28 cellular contexts compared by ENCODE assay signal in the genomic region with DNA sequence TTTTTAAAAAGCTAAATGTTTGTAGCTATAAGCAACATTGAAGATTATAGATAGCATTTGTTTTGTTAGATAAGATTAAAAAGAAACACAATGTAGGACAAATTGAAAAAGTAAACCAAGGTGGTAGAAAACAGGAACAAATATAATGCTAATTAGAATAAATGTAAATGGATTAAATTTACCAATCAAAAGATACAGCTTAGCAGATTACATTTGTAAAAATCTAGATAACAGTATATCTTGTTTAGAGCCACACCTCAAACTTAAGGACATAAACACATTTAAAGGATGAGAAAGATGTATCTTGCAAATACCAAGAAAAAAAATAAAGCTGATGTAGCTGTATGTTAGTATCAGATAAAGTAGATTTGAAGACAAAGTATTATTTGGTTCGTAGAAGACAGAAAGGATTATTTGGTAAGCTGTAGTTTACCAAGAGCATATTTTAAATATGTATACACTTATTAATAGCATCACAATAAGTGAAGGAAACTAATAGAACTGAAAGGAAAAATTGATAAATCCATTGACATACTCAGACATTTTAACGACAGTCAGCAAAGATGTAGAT.
DNase-seq lines count a peak whose midpoint lies in the region; ATAC-seq, FAIRE-seq and TF ChIP-seq lines count a peak whose summit lies in the region.
"Had no signal": no experiment of that assay in that cellular context is flagged by ENCODE, and none has a peak within 500 bp of the region (broad histone marks: within the 10 kb centered on the region; RNA-seq: fewer than 3 reads in every experiment).

No MANE protein-coding gene starts in this region.

- H3K27ac Mint-ChIP-seq in MCF 10A (ENCODE audit: low read depth, unreplicated experiment) (no peak overlapping the region), endodermal cell (no peak overlapping the region)
- H3K27ac Mint-ChIP-seq: CD14-positive monocyte; CD4-positive, alpha-beta T cell; GM23338; H9; HFFc6 had no signal

- dilution Hi-C loops in mammary epithelial cell (cut with HindIII; ENCODE audit: low sequenced_read_pairs) = loop anchor here (5.0 kb wide), 1 partner anchor 87 kb away; no protein-coding TSS in a partner anchor

- H3K9me3 ChIP-seq in mammary epithelial cell (replicated peaks; ENCODE audit: insufficient read depth, low read length) (no peaks in the 10 kb centered on the region), K562 (replicated peaks; ENCODE audit: control insufficient read depth, insufficient read depth, low read depth, low read length) (no peaks in the 10 kb centered on the region), endodermal cell (ENCODE audit: control insufficient read depth, low read length) (peaks cover 27% of the 10 kb centered on the region), mesenchymal stem cell (ENCODE audit: control insufficient read depth, low read length) (peaks cover 8% of the 10 kb centered on the region)
- H3K9me3 ChIP-seq: A549, BE2C had no signal

- no peaks in the 10 kb centered on the region for H3K9me1 ChIP-seq in K562 (ENCODE audit: control insufficient read depth, insufficient read depth, low read length)

- H2BK120ac ChIP-seq in mesenchymal stem cell (ENCODE audit: low read depth, low read length) = no peak overlapping the region

- H2AFZ ChIP-seq in mammary epithelial cell (ENCODE audit: low read depth, low read length) (no peak overlapping the region), K562 (ENCODE audit: low read depth, low read length) (no peak overlapping the region), mesenchymal stem cell (ENCODE audit: low read depth, low read length) (no peak overlapping the region)
- H2AFZ ChIP-seq: GM23338 had no signal

- H3K4me3 ChIP-seq in mammary epithelial cell (replicated peaks in 1 of 3; ENCODE audit: insufficient read depth in 1 of 3, low read depth in 2 of 3, low read length in 3 of 3) (no peak overlapping the region), K562 (no peak overlapping the region), endodermal cell (ENCODE audit: low read length) (peak overlapping the region; percentile 1), mesenchymal stem cell (ENCODE audit: insufficient read depth in 1 of 2, low read depth in 1 of 2, low read length in 2 of 2) (no peak overlapping the region)
- H3K4me3 ChIP-seq: A549; BLaER1 treated with 17β-estradiol and CSF1 and Interleukin-3, amounts not matched to agents 10 nM and 100 nM; GM23338 had no signal

- H3K23ac ChIP-seq in mesenchymal stem cell (ENCODE audit: low read length in 2 of 2) = no peak overlapping the region

- no peaks in the 10 kb centered on the region for H3K27me3 Mint-ChIP-seq in MCF 10A (ENCODE audit: insufficient read depth, unreplicated experiment)
- no peaks in the 10 kb centered on the region for H3K27me3 Mint-ChIP-seq in endodermal cell (ENCODE audit: insufficient read depth)
- H3K27me3 Mint-ChIP-seq: CD4-positive, alpha-beta T cell; CD8-positive, alpha-beta memory T cell had no signal

- no peak for FAIRE-seq in K562 (lab: Jason Lieb, UNC)
- FAIRE-seq: A549, D721Med, GM12891, GM18507 had no signal

- H3K79me2 ChIP-seq in mammary epithelial cell (ENCODE audit: insufficient read depth, low read length) = no peaks in the 10 kb centered on the region
- H3K79me2 ChIP-seq in K562 (ENCODE audit: control insufficient read depth, insufficient read depth, low read length) = no peaks in the 10 kb centered on the region

- H3K36me3 ChIP-seq in mammary epithelial cell (ENCODE audit: insufficient read depth, low read length) (no peaks in the 10 kb centered on the region), K562 (ENCODE audit: control insufficient read depth, insufficient read depth, low read length) (peaks cover 8% of the 10 kb centered on the region; the same call in 1 of the 3 replicates), endodermal cell (ENCODE audit: control insufficient read depth, insufficient read depth, low read length) (peaks cover 30% of the 10 kb centered on the region), mesenchymal stem cell (ENCODE audit: control insufficient read depth in 1 of 2, insufficient read depth in 2 of 2, low read depth in 1 of 2, low read length in 2 of 2) (peaks cover under 1 to 11% of the 10 kb centered on the region in 2 experiments)

- DNase-seq in mammary epithelial cell (no peak), MCF 10A (ENCODE audit: unreplicated experiment) (no peak), K562 (ENCODE audit: extremely low read depth in 1 of 4, low spot score in 3 of 4) (no peak), endodermal cell (no peak), mesenchymal stem cell (no peak), T-helper 9 cell (no peak)
- DNase-seq in activated CD8-positive, alpha-beta memory T cell treated with anti-CD3 and anti-CD28 coated beads, Interleukin-2, amount 50 U/mL, for 4 hours = no peak
- DNase-seq: ACHN; AML-193; BE2C; CD4-positive, alpha-beta T cell; CD8-positive, alpha-beta memory T cell; DMS 273 treated with DMSO at 0.1 percent for 48 hours; DMS79; EL; GDM1; H9; HFFc6 had no signal

- H3K27me3 ChIP-seq in mammary epithelial cell (ENCODE audit: insufficient read depth, low read length) (no peaks in the 10 kb centered on the region), K562 (ENCODE audit: control insufficient read depth in 2 of 2, insufficient read depth in 2 of 2, low read length in 2 of 2) (no peaks in the 10 kb centered on the region), endodermal cell (ENCODE audit: control insufficient read depth, insufficient read depth, low read length, poor library complexity, severe bottlenecking) (no peaks in the 10 kb centered on the region), mesenchymal stem cell (ENCODE audit: control insufficient read depth in 1 of 2, insufficient read depth in 1 of 2, low read length in 2 of 2) (no peaks in the 10 kb centered on the region)
- H3K27me3 ChIP-seq: BE2C; BLaER1 treated with 17β-estradiol and CSF1 and Interleukin-3, amounts not matched to agents 10 nM and 100 nM had no signal

- H3K4ac ChIP-seq in mesenchymal stem cell (ENCODE audit: low read depth in 1 of 2, low read length in 2 of 2) = no peak overlapping the region

- H3K4me2 ChIP-seq in mammary epithelial cell (ENCODE audit: insufficient read depth, low read depth, low read length) (no peak overlapping the region), K562 (ENCODE audit: insufficient read depth, low read length) (no peak overlapping the region), mesenchymal stem cell (ENCODE audit: low read length, poor library complexity, severe bottlenecking) (no peak overlapping the region)
- H3K4me2 ChIP-seq: A549; BLaER1 treated with 17β-estradiol and CSF1 and Interleukin-3, amounts not matched to agents 10 nM and 100 nM; GM23338 had no signal

- TF ChIP-seq EP300 in K562 (IDR thresholded peaks at IDR 0.05; ENCODE audit: low read length) = no peak

- CTCF ChIA-PET in mammary epithelial cell (lab: Charles Lee; ENCODE audit: low non-redundant PET) = interaction anchor here (0.6 kb wide), 1 partner anchor 65 kb away, joined by 3 read pairs; no protein-coding TSS in a partner anchor
- CTCF ChIA-PET in MCF 10A (lab: Yijun Ruan, JAX) = interaction anchor here (0.5 to 0.9 kb wide), 4 partner anchors 21 to 373 kb away, joined by 3 to 5 read pairs (median 4); no protein-coding TSS in a partner anchor
- CTCF ChIA-PET in K562 (lab: Yijun Ruan, JAX; ENCODE audit: low intra/inter-chr PET ratio) = no interaction called here

- H3K9me3 Mint-ChIP-seq in MCF 10A (ENCODE audit: unreplicated experiment) (no peaks in the 10 kb centered on the region), endodermal cell (peaks cover 30% of the 10 kb centered on the region)
- H3K9me3 Mint-ChIP-seq: CD4-positive, alpha-beta T cell; CD8-positive, alpha-beta memory T cell; HFFc6 had no signal

- H4K91ac ChIP-seq in mesenchymal stem cell (ENCODE audit: low read length) = no peak overlapping the region

- TF ChIP-seq CTCF in mammary epithelial cell (conservative IDR thresholded peaks at IDR 0.05 in 1 of 2, IDR thresholded peaks at IDR 0.05 in 1 of 2; ENCODE audit: extremely low read depth in 1 of 2, insufficient read depth in 1 of 2, low read depth in 1 of 2, low read length in 2 of 2) (no peak), MCF 10A (IDR thresholded peaks at IDR 0.05; ENCODE audit: unreplicated experiment) (no peak), K562 (IDR thresholded peaks at IDR 0.05 in 2 of 3, conservative IDR thresholded peaks at IDR 0.05 in 1 of 3; ENCODE audit: insufficient read depth in 2 of 3, low read depth in 1 of 3, low read length in 3 of 3) (no peak), endodermal cell (conservative IDR thresholded peaks at IDR 0.05) (no peak)

- no peak overlapping the region for H4K8ac ChIP-seq in mesenchymal stem cell (ENCODE audit: low read length)

- H3K36me3 Mint-ChIP-seq in MCF 10A (ENCODE audit: insufficient read depth, unreplicated experiment) (peaks cover 14% of the 10 kb centered on the region), endodermal cell (ENCODE audit: low read depth) (peaks cover 64% of the 10 kb centered on the region)

- H4K20me1 ChIP-seq in mammary epithelial cell (ENCODE audit: insufficient read depth, low read length) (no peaks in the 10 kb centered on the region), K562 (replicated peaks; ENCODE audit: control insufficient read depth, insufficient read depth, low read length) (no peaks in the 10 kb centered on the region)
- H4K20me1 ChIP-seq: BLaER1 treated with 17β-estradiol and CSF1 and Interleukin-3, amounts not matched to agents 10 nM and 100 nM had no signal

- TF ChIP-seq POLR2A in K562 (conservative IDR thresholded peaks at IDR 0.05) = no peak

- H2BK5ac ChIP-seq in mesenchymal stem cell (ENCODE audit: low read depth, low read length, poor library complexity, severe bottlenecking) = no peak overlapping the region

- H3K9ac ChIP-seq in mammary epithelial cell (ENCODE audit: insufficient read depth, low read length) (no peak overlapping the region), K562 (ENCODE audit: insufficient read depth in 1 of 2, low read depth in 2 of 2, low read length in 2 of 2) (no peak overlapping the region), endodermal cell (ENCODE audit: extremely low read depth, low read length, poor library complexity, severe bottlenecking) (no peak overlapping the region), mesenchymal stem cell (ENCODE audit: low read length) (no peak overlapping the region)
- H3K9ac ChIP-seq: BLaER1 treated with 17β-estradiol and CSF1 and Interleukin-3, amounts not matched to agents 10 nM and 100 nM had no signal

- BruUV-seq in mammary epithelial cell (replicated peaks; lab: Mats Ljungman, UMichigan) (no TSS peak), MCF 10A (replicated peaks; lab: Mats Ljungman, UMichigan) (no TSS peak), K562 (replicated peaks; lab: Mats Ljungman, UMichigan) (no TSS peak)

- H3K4me3 Mint-ChIP-seq in MCF 10A (ENCODE audit: unreplicated experiment) = no peak overlapping the region
- H3K4me3 Mint-ChIP-seq in endodermal cell = no peak overlapping the region
- H3K4me3 Mint-ChIP-seq: CD14-positive monocyte; CD4-positive, alpha-beta T cell; CD8-positive, alpha-beta memory T cell; GM23338; H9; HFFc6 had no signal

- H2BK12ac ChIP-seq in mesenchymal stem cell (ENCODE audit: low read length in 2 of 2) = no peak overlapping the region

- H3K18ac ChIP-seq in mesenchymal stem cell (ENCODE audit: low read depth in 1 of 2, low read length in 2 of 2) = no peak overlapping the region

- 95% methylated on average over 2 of the region's 2 CpGs for WGBS in mammary epithelial cell (ENCODE audit: low coverage, missing lambda C conversion rate)
- WGBS in K562 (ENCODE audit: insufficient coverage, low coverage, missing lambda C conversion rate) = 95% methylated on average over 2 of the region's 2 CpGs
- WGBS in endodermal cell (ENCODE audit: insufficient coverage in 1 of 2, insufficient read length in 1 of 2), 2 experiments = 92 to 100% methylated on average over 1 to 2 of the region's 2 CpGs
- 95% methylated on average over 2 of the region's 2 CpGs for WGBS in mesenchymal stem cell

- no peaks in the 10 kb centered on the region for H3K79me1 ChIP-seq in mesenchymal stem cell (replicated peaks; ENCODE audit: low read length, poor library complexity, severe bottlenecking)

- TF ChIP-seq RAD21 in K562 (CRISPR knock-in tag; conservative IDR thresholded peaks at IDR 0.05 in 1 of 2, IDR thresholded peaks at IDR 0.05 in 1 of 2) = no peak

- H3K14ac ChIP-seq in mesenchymal stem cell (ENCODE audit: low read length in 2 of 2) = no peak overlapping the region

- intact Hi-C loops in mammary epithelial cell (cut with micrococcal nuclease) (no loop called here), MCF 10A (cut with micrococcal nuclease) (no loop called here), K562 (cut with micrococcal nuclease) (no loop called here)

- H2BK15ac ChIP-seq in mesenchymal stem cell (ENCODE audit: low read depth, poor library complexity, severe bottlenecking) = no peak overlapping the region

- peaks cover 15% of the 10 kb centered on the region for H3K4me1 Mint-ChIP-seq in MCF 10A (ENCODE audit: insufficient read depth, unreplicated experiment)
- H3K4me1 Mint-ChIP-seq in endodermal cell = no peaks in the 10 kb centered on the region
- H3K4me1 Mint-ChIP-seq: CD8-positive, alpha-beta memory T cell had no signal

- ATAC-seq in K562 = no peak
- ATAC-seq: A549, GM23338, HCT116 had no signal

- in situ Hi-C loops in mammary epithelial cell (cut with MboI; ENCODE audit: low sequenced_read_pairs in 2 of 2) (no loop called here), K562 (cut with MboI) (no loop called here)

- H3K4me1 ChIP-seq in mammary epithelial cell (ENCODE audit: insufficient read depth, low read length) = peaks cover 31% of the 10 kb centered on the region
- no peaks in the 10 kb centered on the region for H3K4me1 ChIP-seq in K562 (replicated peaks in 1 of 2; ENCODE audit: control insufficient read depth in 2 of 2, insufficient read depth in 2 of 2, low read length in 2 of 2)
- no peaks in the 10 kb centered on the region for H3K4me1 ChIP-seq in endodermal cell (ENCODE audit: control insufficient read depth, insufficient read depth, low read length)
- peaks cover 1% of the 10 kb centered on the region for H3K4me1 ChIP-seq in mesenchymal stem cell (ENCODE audit: control insufficient read depth, insufficient read depth, low read depth, low read length)
- H3K4me1 ChIP-seq: A549; BE2C; BLaER1 treated with 17β-estradiol and CSF1 and Interleukin-3, amounts not matched to agents 10 nM and 100 nM had no signal

- no peak overlapping the region for H2AK5ac ChIP-seq in mesenchymal stem cell (ENCODE audit: low read length, severe bottlenecking)

- H3K27ac ChIP-seq in mammary epithelial cell (ENCODE audit: insufficient read depth, low read depth, low read length) = peak overlapping the region; percentile 3
- H3K27ac ChIP-seq in K562 (ENCODE audit: extremely low read depth, low read depth, low read length) = no peak overlapping the region
- H3K27ac ChIP-seq in endodermal cell (ENCODE audit: low read depth, low read length) = no peak overlapping the region
- peak overlapping the region; percentile 96 for H3K27ac ChIP-seq in temporal lobe (ENCODE audit: low read depth, low read length)
- no peak overlapping the region for H3K27ac ChIP-seq in mesenchymal stem cell (ENCODE audit: low read length, poor library complexity, severe bottlenecking)
- H3K27ac ChIP-seq: 22Rv1; A549; BLaER1 treated with 17β-estradiol and CSF1 and Interleukin-3, amounts not matched to agents 10 nM and 100 nM had no signal

- POLR2A ChIA-PET in MCF 10A (lab: Yijun Ruan, JAX) (interaction anchor here (0.8 to 1.9 kb wide), 4 partner anchors 137 to 200 kb away, joined by 3 to 7 read pairs (median 4); partner anchors contain the start of gene TMEM181), K562 (lab: Yijun Ruan, JAX) (no interaction called here)

Comparison
In these comparisons a context has a peak if more than half of its experiments do, and no peak if none do; other contexts are left out.
1. H3K27ac ChIP-seq: peak in mammary epithelial cell (single experiment) and temporal lobe (single experiment); none in K562 (single experiment), endodermal cell (single experiment) and mesenchymal stem cell (single experiment).